In the genomic region with DNA sequence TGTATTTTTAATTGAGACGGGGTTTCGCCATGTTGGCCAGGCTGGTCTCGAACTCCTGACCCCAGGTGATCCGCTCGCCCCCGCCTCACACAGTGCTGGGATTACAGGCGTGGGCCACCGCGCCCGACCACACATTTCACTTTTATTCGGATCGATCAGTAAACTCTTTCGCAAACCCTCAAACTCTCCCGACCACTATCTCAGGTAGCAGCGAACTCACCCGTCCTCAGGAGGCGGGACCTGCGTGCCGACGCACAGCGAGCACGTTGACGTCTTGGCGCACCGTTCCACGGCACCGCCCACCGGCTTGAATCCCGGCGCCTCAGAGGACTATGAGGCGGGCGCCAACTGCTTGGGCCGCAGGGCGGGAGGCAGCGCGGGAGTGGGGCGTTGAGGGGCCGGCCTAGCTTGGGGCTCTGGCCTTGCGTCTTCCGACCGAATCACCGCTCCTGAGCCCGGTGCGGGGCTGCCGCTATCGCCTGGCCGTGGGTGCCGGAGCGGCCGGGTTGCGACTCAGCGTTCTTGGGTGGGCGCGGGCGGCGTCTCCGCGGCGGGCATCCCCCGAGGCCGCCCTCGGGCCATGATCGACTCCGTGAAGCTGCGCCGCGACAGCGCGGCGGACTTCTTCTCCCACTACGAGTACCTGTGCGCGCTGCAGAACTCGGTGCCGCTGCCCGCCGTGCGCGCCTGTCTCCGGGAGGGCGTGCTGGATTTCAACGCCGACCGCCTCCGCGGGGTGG, we compare ENCODE assay signal across 1 cellular context.
TF ChIP-seq lines count a peak whose summit lies in the region.

A gene with protein sequence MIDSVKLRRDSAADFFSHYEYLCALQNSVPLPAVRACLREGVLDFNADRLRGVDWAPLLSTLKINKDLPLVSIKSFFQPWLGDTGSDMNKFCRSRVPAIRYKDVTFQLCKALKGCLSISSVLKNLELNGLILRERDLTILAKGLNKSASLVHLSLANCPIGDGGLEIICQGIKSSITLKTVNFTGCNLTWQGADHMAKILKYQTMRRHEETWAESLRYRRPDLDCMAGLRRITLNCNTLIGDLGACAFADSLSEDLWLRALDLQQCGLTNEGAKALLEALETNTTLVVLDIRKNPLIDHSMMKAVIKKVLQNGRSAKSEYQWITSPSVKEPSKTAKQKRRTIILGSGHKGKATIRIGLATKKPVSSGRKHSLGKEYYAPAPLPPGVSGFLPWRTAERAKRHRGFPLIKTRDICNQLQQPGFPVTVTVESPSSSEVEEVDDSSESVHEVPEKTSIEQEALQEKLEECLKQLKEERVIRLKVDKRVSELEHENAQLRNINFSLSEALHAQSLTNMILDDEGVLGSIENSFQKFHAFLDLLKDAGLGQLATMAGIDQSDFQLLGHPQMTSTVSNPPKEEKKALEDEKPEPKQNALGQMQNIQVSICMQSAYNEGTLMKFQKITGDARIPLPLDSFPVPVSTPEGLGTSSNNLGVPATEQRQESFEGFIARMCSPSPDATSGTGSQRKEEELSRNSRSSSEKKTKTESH (plus strand): TSS at position 305 of the 740 bp plus-strand sequence. CDS start 276 bp downstream, at position 581.

TF ChIP-seq in HepG2, 621 proteins besides CTCF, POLR2A, EP300 and RAD21 (continued from another document and continues in another):
- TF ChIP-seq, protein P1, sequence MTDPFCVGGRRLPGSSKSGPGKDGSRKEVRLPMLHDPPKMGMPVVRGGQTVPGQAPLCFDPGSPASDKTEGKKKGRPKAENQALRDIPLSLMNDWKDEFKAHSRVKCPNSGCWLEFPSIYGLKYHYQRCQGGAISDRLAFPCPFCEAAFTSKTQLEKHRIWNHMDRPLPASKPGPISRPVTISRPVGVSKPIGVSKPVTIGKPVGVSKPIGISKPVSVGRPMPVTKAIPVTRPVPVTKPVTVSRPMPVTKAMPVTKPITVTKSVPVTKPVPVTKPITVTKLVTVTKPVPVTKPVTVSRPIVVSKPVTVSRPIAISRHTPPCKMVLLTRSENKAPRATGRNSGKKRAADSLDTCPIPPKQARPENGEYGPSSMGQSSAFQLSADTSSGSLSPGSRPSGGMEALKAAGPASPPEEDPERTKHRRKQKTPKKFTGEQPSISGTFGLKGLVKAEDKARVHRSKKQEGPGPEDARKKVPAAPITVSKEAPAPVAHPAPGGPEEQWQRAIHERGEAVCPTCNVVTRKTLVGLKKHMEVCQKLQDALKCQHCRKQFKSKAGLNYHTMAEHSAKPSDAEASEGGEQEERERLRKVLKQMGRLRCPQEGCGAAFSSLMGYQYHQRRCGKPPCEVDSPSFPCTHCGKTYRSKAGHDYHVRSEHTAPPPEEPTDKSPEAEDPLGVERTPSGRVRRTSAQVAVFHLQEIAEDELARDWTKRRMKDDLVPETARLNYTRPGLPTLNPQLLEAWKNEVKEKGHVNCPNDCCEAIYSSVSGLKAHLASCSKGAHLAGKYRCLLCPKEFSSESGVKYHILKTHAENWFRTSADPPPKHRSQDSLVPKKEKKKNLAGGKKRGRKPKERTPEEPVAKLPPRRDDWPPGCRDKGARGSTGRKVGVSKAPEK (CRISPR knock-in tag; IDR thresholded peaks at IDR 0.05; ENCODE audit: borderline replicate concordance) = no peak
- no peak for TF ChIP-seq ATM (IDR thresholded peaks at IDR 0.05; ENCODE audit: borderline replicate concordance)
- TF ChIP-seq HOXA9 (CRISPR knock-in tag; IDR thresholded peaks at IDR 0.05; ENCODE audit: borderline replicate concordance) = 0 out of 2 replicates have a peak, but pooled peaks have one; percentile 23
- TF ChIP-seq ZNF501 (CRISPR knock-in tag; IDR thresholded peaks at IDR 0.05) = peak; percentile 83
- no peak for TF ChIP-seq SMYD3 (CRISPR knock-in tag; IDR thresholded peaks at IDR 0.05)
- no peak for TF ChIP-seq DNMT1 (CRISPR knock-in tag; IDR thresholded peaks at IDR 0.05)
- TF ChIP-seq ZNF788 (CRISPR knock-in tag; IDR thresholded peaks at IDR 0.05; ENCODE audit: borderline replicate concordance) = peak; percentile 79; the same call in 1 of the 2 replicates
- TF ChIP-seq ZMYM4 (CRISPR knock-in tag; IDR thresholded peaks at IDR 0.05) = peak; percentile 96
- TF ChIP-seq, protein P2, sequence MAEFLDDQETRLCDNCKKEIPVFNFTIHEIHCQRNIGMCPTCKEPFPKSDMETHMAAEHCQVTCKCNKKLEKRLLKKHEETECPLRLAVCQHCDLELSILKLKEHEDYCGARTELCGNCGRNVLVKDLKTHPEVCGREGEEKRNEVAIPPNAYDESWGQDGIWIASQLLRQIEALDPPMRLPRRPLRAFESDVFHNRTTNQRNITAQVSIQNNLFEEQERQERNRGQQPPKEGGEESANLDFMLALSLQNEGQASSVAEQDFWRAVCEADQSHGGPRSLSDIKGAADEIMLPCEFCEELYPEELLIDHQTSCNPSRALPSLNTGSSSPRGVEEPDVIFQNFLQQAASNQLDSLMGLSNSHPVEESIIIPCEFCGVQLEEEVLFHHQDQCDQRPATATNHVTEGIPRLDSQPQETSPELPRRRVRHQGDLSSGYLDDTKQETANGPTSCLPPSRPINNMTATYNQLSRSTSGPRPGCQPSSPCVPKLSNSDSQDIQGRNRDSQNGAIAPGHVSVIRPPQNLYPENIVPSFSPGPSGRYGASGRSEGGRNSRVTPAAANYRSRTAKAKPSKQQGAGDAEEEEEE (CRISPR knock-in tag; IDR thresholded peaks at IDR 0.05; ENCODE audit: borderline replicate concordance) = no peak
- TF ChIP-seq, protein P3, sequence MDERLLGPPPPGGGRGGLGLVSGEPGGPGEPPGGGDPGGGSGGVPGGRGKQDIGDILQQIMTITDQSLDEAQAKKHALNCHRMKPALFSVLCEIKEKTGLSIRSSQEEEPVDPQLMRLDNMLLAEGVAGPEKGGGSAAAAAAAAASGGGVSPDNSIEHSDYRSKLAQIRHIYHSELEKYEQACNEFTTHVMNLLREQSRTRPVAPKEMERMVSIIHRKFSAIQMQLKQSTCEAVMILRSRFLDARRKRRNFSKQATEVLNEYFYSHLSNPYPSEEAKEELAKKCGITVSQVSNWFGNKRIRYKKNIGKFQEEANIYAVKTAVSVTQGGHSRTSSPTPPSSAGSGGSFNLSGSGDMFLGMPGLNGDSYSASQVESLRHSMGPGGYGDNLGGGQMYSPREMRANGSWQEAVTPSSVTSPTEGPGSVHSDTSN (CRISPR knock-in tag; IDR thresholded peaks at IDR 0.05) = no peak
- TF ChIP-seq ZNF343 (CRISPR knock-in tag; IDR thresholded peaks at IDR 0.05) = peak; percentile 84
- no peak for TF ChIP-seq HDAC6 (IDR thresholded peaks at IDR 0.05; ENCODE audit: low read depth, low read length)
- no peak for TF ChIP-seq ZNF572 (CRISPR knock-in tag; IDR thresholded peaks at IDR 0.05)
- TF ChIP-seq ZNF644 (CRISPR knock-in tag; IDR thresholded peaks at IDR 0.05; ENCODE audit: low read depth) = no peak
- TF ChIP-seq, protein P4, sequence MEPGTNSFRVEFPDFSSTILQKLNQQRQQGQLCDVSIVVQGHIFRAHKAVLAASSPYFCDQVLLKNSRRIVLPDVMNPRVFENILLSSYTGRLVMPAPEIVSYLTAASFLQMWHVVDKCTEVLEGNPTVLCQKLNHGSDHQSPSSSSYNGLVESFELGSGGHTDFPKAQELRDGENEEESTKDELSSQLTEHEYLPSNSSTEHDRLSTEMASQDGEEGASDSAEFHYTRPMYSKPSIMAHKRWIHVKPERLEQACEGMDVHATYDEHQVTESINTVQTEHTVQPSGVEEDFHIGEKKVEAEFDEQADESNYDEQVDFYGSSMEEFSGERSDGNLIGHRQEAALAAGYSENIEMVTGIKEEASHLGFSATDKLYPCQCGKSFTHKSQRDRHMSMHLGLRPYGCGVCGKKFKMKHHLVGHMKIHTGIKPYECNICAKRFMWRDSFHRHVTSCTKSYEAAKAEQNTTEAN (CRISPR knock-in tag; conservative IDR thresholded peaks at IDR 0.05) = peak; percentile 46; the same call in 1 of the 2 replicates
- TF ChIP-seq, protein P5, sequence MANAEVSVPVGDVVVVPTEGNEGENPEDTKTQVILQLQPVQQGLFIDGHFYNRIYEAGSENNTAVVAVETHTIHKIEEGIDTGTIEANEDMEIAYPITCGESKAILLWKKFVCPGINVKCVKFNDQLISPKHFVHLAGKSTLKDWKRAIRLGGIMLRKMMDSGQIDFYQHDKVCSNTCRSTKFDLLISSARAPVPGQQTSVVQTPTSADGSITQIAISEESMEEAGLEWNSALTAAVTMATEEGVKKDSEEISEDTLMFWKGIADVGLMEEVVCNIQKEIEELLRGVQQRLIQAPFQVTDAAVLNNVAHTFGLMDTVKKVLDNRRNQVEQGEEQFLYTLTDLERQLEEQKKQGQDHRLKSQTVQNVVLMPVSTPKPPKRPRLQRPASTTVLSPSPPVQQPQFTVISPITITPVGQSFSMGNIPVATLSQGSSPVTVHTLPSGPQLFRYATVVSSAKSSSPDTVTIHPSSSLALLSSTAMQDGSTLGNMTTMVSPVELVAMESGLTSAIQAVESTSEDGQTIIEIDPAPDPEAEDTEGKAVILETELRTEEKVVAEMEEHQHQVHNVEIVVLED (CRISPR knock-in tag; IDR thresholded peaks at IDR 0.05; ENCODE audit: borderline replicate concordance) = peak; percentile 100
- 0 out of 2 replicates have a peak, but pooled peaks have one; percentile 12 for TF ChIP-seq ZNF557 (CRISPR knock-in tag; IDR thresholded peaks at IDR 0.05)
- TF ChIP-seq PHF21A (CRISPR knock-in tag; IDR thresholded peaks at IDR 0.05) = peak; percentile 57
- peak; percentile 77 for TF ChIP-seq CBX1 (IDR thresholded peaks at IDR 0.05; ENCODE audit: low read depth)
- TF ChIP-seq, protein P6, sequence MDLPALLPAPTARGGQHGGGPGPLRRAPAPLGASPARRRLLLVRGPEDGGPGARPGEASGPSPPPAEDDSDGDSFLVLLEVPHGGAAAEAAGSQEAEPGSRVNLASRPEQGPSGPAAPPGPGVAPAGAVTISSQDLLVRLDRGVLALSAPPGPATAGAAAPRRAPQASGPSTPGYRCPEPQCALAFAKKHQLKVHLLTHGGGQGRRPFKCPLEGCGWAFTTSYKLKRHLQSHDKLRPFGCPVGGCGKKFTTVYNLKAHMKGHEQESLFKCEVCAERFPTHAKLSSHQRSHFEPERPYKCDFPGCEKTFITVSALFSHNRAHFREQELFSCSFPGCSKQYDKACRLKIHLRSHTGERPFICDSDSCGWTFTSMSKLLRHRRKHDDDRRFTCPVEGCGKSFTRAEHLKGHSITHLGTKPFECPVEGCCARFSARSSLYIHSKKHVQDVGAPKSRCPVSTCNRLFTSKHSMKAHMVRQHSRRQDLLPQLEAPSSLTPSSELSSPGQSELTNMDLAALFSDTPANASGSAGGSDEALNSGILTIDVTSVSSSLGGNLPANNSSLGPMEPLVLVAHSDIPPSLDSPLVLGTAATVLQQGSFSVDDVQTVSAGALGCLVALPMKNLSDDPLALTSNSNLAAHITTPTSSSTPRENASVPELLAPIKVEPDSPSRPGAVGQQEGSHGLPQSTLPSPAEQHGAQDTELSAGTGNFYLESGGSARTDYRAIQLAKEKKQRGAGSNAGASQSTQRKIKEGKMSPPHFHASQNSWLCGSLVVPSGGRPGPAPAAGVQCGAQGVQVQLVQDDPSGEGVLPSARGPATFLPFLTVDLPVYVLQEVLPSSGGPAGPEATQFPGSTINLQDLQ (CRISPR knock-in tag; IDR thresholded peaks at IDR 0.05) = no peak
- TF ChIP-seq ISL2 (CRISPR knock-in tag; IDR thresholded peaks at IDR 0.05) = peak; percentile 71; the same call in 1 of the 2 replicates
- TF ChIP-seq, protein P7, sequence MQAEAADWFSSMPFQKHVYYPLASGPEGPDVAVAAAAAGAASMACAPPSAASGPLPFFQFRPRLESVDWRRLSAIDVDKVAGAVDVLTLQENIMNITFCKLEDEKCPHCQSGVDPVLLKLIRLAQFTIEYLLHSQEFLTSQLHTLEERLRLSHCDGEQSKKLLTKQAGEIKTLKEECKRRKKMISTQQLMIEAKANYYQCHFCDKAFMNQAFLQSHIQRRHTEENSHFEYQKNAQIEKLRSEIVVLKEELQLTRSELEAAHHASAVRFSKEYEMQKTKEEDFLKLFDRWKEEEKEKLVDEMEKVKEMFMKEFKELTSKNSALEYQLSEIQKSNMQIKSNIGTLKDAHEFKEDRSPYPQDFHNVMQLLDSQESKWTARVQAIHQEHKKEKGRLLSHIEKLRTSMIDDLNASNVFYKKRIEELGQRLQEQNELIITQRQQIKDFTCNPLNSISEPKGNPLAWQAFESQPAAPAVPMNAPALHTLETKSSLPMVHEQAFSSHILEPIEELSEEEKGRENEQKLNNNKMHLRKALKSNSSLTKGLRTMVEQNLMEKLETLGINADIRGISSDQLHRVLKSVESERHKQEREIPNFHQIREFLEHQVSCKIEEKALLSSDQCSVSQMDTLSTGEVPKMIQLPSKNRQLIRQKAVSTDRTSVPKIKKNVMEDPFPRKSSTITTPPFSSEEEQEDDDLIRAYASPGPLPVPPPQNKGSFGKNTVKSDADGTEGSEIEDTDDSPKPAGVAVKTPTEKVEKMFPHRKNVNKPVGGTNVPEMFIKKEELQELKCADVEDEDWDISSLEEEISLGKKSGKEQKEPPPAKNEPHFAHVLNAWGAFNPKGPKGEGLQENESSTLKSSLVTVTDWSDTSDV (CRISPR knock-in tag; IDR thresholded peaks at IDR 0.05) = no peak; the same call in 1 of the 2 replicates
- TF ChIP-seq, protein P8, sequence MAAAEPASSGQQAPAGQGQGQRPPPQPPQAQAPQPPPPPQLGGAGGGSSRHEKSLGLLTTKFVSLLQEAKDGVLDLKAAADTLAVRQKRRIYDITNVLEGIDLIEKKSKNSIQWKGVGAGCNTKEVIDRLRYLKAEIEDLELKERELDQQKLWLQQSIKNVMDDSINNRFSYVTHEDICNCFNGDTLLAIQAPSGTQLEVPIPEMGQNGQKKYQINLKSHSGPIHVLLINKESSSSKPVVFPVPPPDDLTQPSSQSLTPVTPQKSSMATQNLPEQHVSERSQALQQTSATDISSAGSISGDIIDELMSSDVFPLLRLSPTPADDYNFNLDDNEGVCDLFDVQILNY (CRISPR knock-in tag; conservative IDR thresholded peaks at IDR 0.05) = peak; percentile 81; the same call in 1 of the 2 replicates
- TF ChIP-seq NR2F1 (CRISPR knock-in tag; IDR thresholded peaks at IDR 0.05) = no peak
- 0 out of 2 replicates have a peak, but pooled peaks have one; percentile 70 for TF ChIP-seq GATA4 (IDR thresholded peaks at IDR 0.05; ENCODE audit: borderline replicate concordance, low read depth)
- no peak for TF ChIP-seq XBP1 (CRISPR knock-in tag; IDR thresholded peaks at IDR 0.05)
- TF ChIP-seq KDM2A (CRISPR knock-in tag; IDR thresholded peaks at IDR 0.05; ENCODE audit: borderline replicate concordance, low read depth) = peak; percentile 92; the same call in 1 of the 2 replicates
- no peak for TF ChIP-seq ARNTL (CRISPR knock-in tag; IDR thresholded peaks at IDR 0.05)
- TF ChIP-seq, protein P9, sequence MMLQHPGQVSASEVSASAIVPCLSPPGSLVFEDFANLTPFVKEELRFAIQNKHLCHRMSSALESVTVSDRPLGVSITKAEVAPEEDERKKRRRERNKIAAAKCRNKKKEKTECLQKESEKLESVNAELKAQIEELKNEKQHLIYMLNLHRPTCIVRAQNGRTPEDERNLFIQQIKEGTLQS (CRISPR knock-in tag; IDR thresholded peaks at IDR 0.05) = no peak
- TF ChIP-seq, protein P10, sequence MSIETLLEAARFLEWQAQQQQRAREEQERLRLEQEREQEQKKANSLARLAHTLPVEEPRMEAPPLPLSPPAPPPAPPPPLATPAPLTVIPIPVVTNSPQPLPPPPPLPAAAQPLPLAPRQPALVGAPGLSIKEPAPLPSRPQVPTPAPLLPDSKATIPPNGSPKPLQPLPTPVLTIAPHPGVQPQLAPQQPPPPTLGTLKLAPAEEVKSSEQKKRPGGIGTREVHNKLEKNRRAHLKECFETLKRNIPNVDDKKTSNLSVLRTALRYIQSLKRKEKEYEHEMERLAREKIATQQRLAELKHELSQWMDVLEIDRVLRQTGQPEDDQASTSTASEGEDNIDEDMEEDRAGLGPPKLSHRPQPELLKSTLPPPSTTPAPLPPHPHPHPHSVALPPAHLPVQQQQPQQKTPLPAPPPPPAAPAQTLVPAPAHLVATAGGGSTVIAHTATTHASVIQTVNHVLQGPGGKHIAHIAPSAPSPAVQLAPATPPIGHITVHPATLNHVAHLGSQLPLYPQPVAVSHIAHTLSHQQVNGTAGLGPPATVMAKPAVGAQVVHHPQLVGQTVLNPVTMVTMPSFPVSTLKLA (IDR thresholded peaks at IDR 0.05) = no peak; the same call in 1 of the 2 replicates
- TF ChIP-seq SRSF4 (IDR thresholded peaks at IDR 0.05; ENCODE audit: low read depth, low read length, poor library complexity, severe bottlenecking) = no peak
- TF ChIP-seq ZNF7 (CRISPR knock-in tag; IDR thresholded peaks at IDR 0.05) = peak; percentile 21; the same call in 1 of the 2 replicates
- TF ChIP-seq ZNF350 (CRISPR knock-in tag; IDR thresholded peaks at IDR 0.05; ENCODE audit: borderline replicate concordance, low read depth) = peak; percentile 75
